16 cellular contexts compared by ENCODE assay signal in genomic region chr12:78916845-78917480, GRCh38. TPM values are rescaled to one million over a fixed set of nuclear protein-coding genes. Genes with fewer than 3 reads are reported as not detected.
DNase-seq lines count a peak whose midpoint lies in the region; ATAC-seq, FAIRE-seq and TF ChIP-seq lines count a peak whose summit lies in the region.
"Had no signal": no experiment of that assay in that cellular context is flagged by ENCODE, and none has a peak within 500 bp of the region (broad histone marks: within the 10 kb centered on the region; RNA-seq: fewer than 3 reads in every experiment).

No MANE protein-coding gene starts in this region.

- H3K4me1 ChIP-seq in HUES48 (ENCODE audit: control insufficient read depth, insufficient read depth, low read length) (peaks cover 54% of the 10 kb centered on the region), K562 (replicated peaks in 1 of 2; ENCODE audit: control insufficient read depth in 2 of 2, insufficient read depth in 2 of 2, low read length in 2 of 2) (no peaks in the 10 kb centered on the region), lung (ENCODE audit: control insufficient read depth in 2 of 2, insufficient read depth in 2 of 2, low read length in 2 of 2) (no peaks in the 10 kb centered on the region)
- H3K4me1 ChIP-seq: upper lobe of left lung had no signal

- WGBS in K562 (ENCODE audit: insufficient coverage, low coverage, missing lambda C conversion rate), result 0% methylated on average over 3 of the region's 3 CpGs
- 70 to 85% methylated on average over 3 of the region's 3 CpGs for WGBS in lung, 2 donors

- no peaks in the 10 kb centered on the region for H3K36me3 Mint-ChIP-seq in CD14-positive monocyte

- POLR2A ChIA-PET in K562 (lab: Yijun Ruan, JAX), result no interaction called here

- DNase-seq in AG10803 (ENCODE audit: low read depth), result peak; percentile 6
- no peak for DNase-seq in K562 (ENCODE audit: extremely low read depth in 1 of 4, low spot score in 3 of 4)
- DNase-seq in lung (ENCODE audit: low spot score), result no peak
- no peak for DNase-seq in GM13976 (ENCODE audit: low spot score)
- DNase-seq in CD14-positive monocyte (ENCODE audit: low spot score), result no peak
- DNase-seq in activated T-cell treated with anti-CD3 and anti-CD28 coated beads, Interleukin-2, amount 50 U/mL, for 1 hour, result no peak
- DNase-seq: activated CD4-positive, alpha-beta T cell treated with anti-CD3 and anti-CD28 coated beads, Interleukin-2, amount 50 U/mL, for 1 hour; hippocampal formation; MG63 had no signal

- no peak for FAIRE-seq in K562 (lab: Jason Lieb, UNC)
- FAIRE-seq: GM18507 had no signal

- no peaks in the 10 kb centered on the region for H3K27me3 ChIP-seq in HUES48 (ENCODE audit: control insufficient read depth, insufficient read depth, low read length)
- no peaks in the 10 kb centered on the region for H3K27me3 ChIP-seq in K562 (ENCODE audit: control insufficient read depth in 2 of 2, insufficient read depth in 2 of 2, low read length in 2 of 2)
- no peaks in the 10 kb centered on the region for H3K27me3 ChIP-seq in lung (ENCODE audit: control insufficient read depth, insufficient read depth)
- H3K27me3 ChIP-seq: cardiac muscle cell, MG63, upper lobe of left lung had no signal

- no peak for TF ChIP-seq POLR2A in K562 (conservative IDR thresholded peaks at IDR 0.05)

- no peaks in the 10 kb centered on the region for H3K9me1 ChIP-seq in K562 (ENCODE audit: control insufficient read depth, insufficient read depth, low read length)

- no peaks in the 10 kb centered on the region for H3K4me1 Mint-ChIP-seq in CD14-positive monocyte

- H3K9ac ChIP-seq in HUES48 (ENCODE audit: low read depth, low read length) (no peak overlapping the region), K562 (ENCODE audit: insufficient read depth in 1 of 2, low read depth in 2 of 2, low read length in 2 of 2) (no peak overlapping the region)

- in situ Hi-C loops in K562 (cut with MboI), result no loop called here
- in situ Hi-C loops in GM13976 (cut with MboI; ENCODE audit: low sequenced_read_pairs, unreplicated experiment), result no loop called here

- ATAC-seq in K562, result no peak
- peak; percentile 58 for ATAC-seq in lung (ENCODE audit: insufficient read depth, low FRiP score)
- no peak for ATAC-seq in GM21515 (IDR thresholded peaks at IDR 0.05; ENCODE audit: unreplicated experiment)

- H3K4me3 ChIP-seq in AG10803 (ENCODE audit: low read length) (no peak overlapping the region), HUES48 (ENCODE audit: low read depth, low read length) (no peak overlapping the region), K562 (no peak overlapping the region), lung (no peak overlapping the region)
- H3K4me3 ChIP-seq: cardiac muscle cell, MG63, upper lobe of left lung had no signal

- no peaks in the 10 kb centered on the region for H3K36me3 ChIP-seq in HUES48 (ENCODE audit: control insufficient read depth, insufficient read depth, low read length)
- no peaks in the 10 kb centered on the region for H3K36me3 ChIP-seq in K562 (ENCODE audit: control insufficient read depth, insufficient read depth, low read length)
- H3K36me3 ChIP-seq in lung (ENCODE audit: control insufficient read depth in 2 of 2, insufficient read depth in 2 of 2, low read length in 2 of 2), result no peaks in the 10 kb centered on the region
- H3K36me3 ChIP-seq: cardiac muscle cell, MG63, upper lobe of left lung had no signal

- H3K4me3 Mint-ChIP-seq in CD14-positive monocyte, result no peak overlapping the region

- H3K27ac ChIP-seq in HUES48 (ENCODE audit: low read depth, low read length) (peak overlapping the region; percentile 47), K562 (ENCODE audit: extremely low read depth, low read depth, low read length) (no peak overlapping the region), lung (ENCODE audit: low read depth in 1 of 2, low read length in 1 of 2) (no peak overlapping the region)
- H3K27ac ChIP-seq: cardiac muscle cell, upper lobe of left lung had no signal

- CTCF ChIA-PET in K562 (lab: Yijun Ruan, JAX; ENCODE audit: low intra/inter-chr PET ratio), result no interaction called here

- TF ChIP-seq CTCF in AG10803 (conservative IDR thresholded peaks at IDR 0.05; ENCODE audit: low read length) (no peak), K562 (IDR thresholded peaks at IDR 0.05 in 2 of 3, conservative IDR thresholded peaks at IDR 0.05 in 1 of 3; ENCODE audit: insufficient read depth in 2 of 3, low read depth in 1 of 3, low read length in 3 of 3) (no peak), lung (IDR thresholded peaks at IDR 0.05; ENCODE audit: control extremely low read depth, extremely low read depth) (no peak), GM13976 (IDR thresholded peaks at IDR 0.05; ENCODE audit: borderline replicate concordance, control extremely low read depth, extremely low read depth, insufficient read depth, missing control alignments) (no peak), CD14-positive monocyte (IDR thresholded peaks at IDR 0.05) (no peak)

- H3K9me3 Mint-ChIP-seq in CD14-positive monocyte, result no peaks in the 10 kb centered on the region

- H4K20me1 ChIP-seq in K562 (replicated peaks; ENCODE audit: control insufficient read depth, insufficient read depth, low read length), result no peaks in the 10 kb centered on the region

- H3K9me3 ChIP-seq in HUES48 (ENCODE audit: control insufficient read depth, insufficient read depth, low read length) (no peaks in the 10 kb centered on the region), K562 (replicated peaks; ENCODE audit: control insufficient read depth, insufficient read depth, low read depth, low read length) (no peaks in the 10 kb centered on the region), lung (ENCODE audit: control insufficient read depth in 2 of 2, insufficient read depth in 1 of 2, low read length in 1 of 2) (no peaks in the 10 kb centered on the region)
- H3K9me3 ChIP-seq: MG63, upper lobe of left lung had no signal

- TF ChIP-seq EP300 in K562 (IDR thresholded peaks at IDR 0.05; ENCODE audit: low read length), result no peak

- BruUV-seq in K562 (replicated peaks; lab: Mats Ljungman, UMichigan), result no TSS peak

- H2AFZ ChIP-seq in K562 (ENCODE audit: low read depth, low read length), result no peak overlapping the region

- H3K27ac Mint-ChIP-seq in CD14-positive monocyte, result no peak overlapping the region
- H3K27ac Mint-ChIP-seq: activated T-helper 2 cell treated with anti-CD3 and anti-CD28 coated beads, Interferon-gamma antibody, Interleukin-2, Interleukin-4, amounts not matched to agents 10 μg/mL and 5 μg/mL and 100 μg/mL, durations not matched to agents 14 hours and 24 hours and 36 hours had no signal

- no peaks in the 10 kb centered on the region for H3K27me3 Mint-ChIP-seq in CD14-positive monocyte (ENCODE audit: low read depth in 3 of 3)

- no peaks in the 10 kb centered on the region for H3K79me2 ChIP-seq in K562 (ENCODE audit: control insufficient read depth, insufficient read depth, low read length)

- intact Hi-C loops in K562 (cut with micrococcal nuclease), result no loop called here
- intact Hi-C loops in CD14-positive monocyte (cut with micrococcal nuclease), result no loop called here

- no peak for TF ChIP-seq RAD21 in K562 (CRISPR knock-in tag; conservative IDR thresholded peaks at IDR 0.05 in 1 of 2, IDR thresholded peaks at IDR 0.05 in 1 of 2)

- no peak overlapping the region for H3K4me2 ChIP-seq in K562 (ENCODE audit: insufficient read depth, low read length)

TF ChIP-seq in K562, 482 proteins besides CTCF, POLR2A, EP300 and RAD21 (continues in another document):
- no peak for TF ChIP-seq ZNF431 (CRISPR knock-in tag; IDR thresholded peaks at IDR 0.05)

RNA-seq across cellular contexts. Expression of gene SYT1, which starts 52.4 kb away (rescaled TPM):
- total RNA-seq in K562 (2011; cell fraction: chromatin; rRNA removed; ENCODE audit: low replicate concordance), result not detected in 2 replicates
- total RNA-seq in K562 (2011; cell fraction: nucleolus; rRNA removed), result 0.17 TPM in 1 of 2 replicates, not detected in the other
- not detected in 2 replicates for total RNA-seq in K562 (2011; cell fraction: nucleoplasm; rRNA removed)
- total RNA-seq in K562 (2014; rRNA removed), result not detected in 2 replicates
- total RNA-seq in K562 (2014; rRNA removed; fragmentation: Illumina TruSeq; extraction: Trizol), result 0.07 TPM in 1 of 2 replicates, not detected in the other
- 0.07 TPM in 1 of 2 replicates, not detected in the other for total RNA-seq in K562 (2015; rRNA removed; fragmentation: Illumina TruSeq; extraction: Trizol)
- total RNA-seq in K562 (2021), result not detected in 2 replicates
- polyA plus RNA-seq in K562 (2011; rRNA removed), result 0.13 TPM in 1 of 2 replicates, not detected in the other
- 0.03 TPM in 1 of 2 replicates, not detected in the other for polyA plus RNA-seq in K562 (2011; cell fraction: cytosol; rRNA removed)
- 0.06 TPM in 1 of 2 replicates, not detected in the other for polyA plus RNA-seq in K562 (2011; cell fraction: nucleus; rRNA removed)
- polyA plus RNA-seq in K562 (2012), result 0.03 and 0.21 TPM in 2 replicates
- polyA plus RNA-seq in K562 (2014; fragmentation: Illumina TruSeq; extraction: Trizol), result 0.03 TPM in 1 of 2 replicates, not detected in the other
- polyA plus RNA-seq in K562 (2014; fragmentation: Nextera tagmentation; extraction: Ambion mirVana), result under 1 TPM in 1 of 2 experiments, not detected in 1; 0.08 TPM
- not detected in 2 replicates for polyA plus RNA-seq in K562 (2014; rRNA removed)
- polyA minus RNA-seq in K562 (2011; rRNA and poly(A)+ RNA removed), result 0.32 TPM in 1 of 2 replicates, not detected in the other
- not detected in 2 replicates for polyA minus RNA-seq in K562 (2011; cell fraction: cytosol; rRNA and poly(A)+ RNA removed)
- 0.81 TPM in 1 of 2 replicates, not detected in the other for polyA minus RNA-seq in K562 (2011; cell fraction: nucleus; rRNA and poly(A)+ RNA removed)
- 1 to 10 TPM in 1 of 2 donors, under 1 TPM in 1; 0.77 to 3.2 TPM for total RNA-seq in lung
- under 1 TPM; 0.05 to 0.16 TPM for polyA plus RNA-seq in lung
- polyA plus RNA-seq in CD14-positive monocyte, result under 1 TPM in 1 of 2 donors, not detected in 1; 0.72 TPM
- total RNA-seq: activated T-helper 2 cell treated with anti-CD3 and anti-CD28 coated beads, Interferon-gamma antibody, Interleukin-2, Interleukin-4, amounts not matched to agents 10 μg/mL and 5 μg/mL and 100 μg/mL, durations not matched to agents 14 hours and 24 hours and 36 hours; T-helper 1 cell treated with Interleukin-12 subunit alpha and Interleukin-12 subunit beta and Interleukin-4 antibody, amounts not matched to agents 30 ng/mL and 1 ng/mL, for 36 hours had no signal
